Comparison of ENCODE assay signal across 9 cellular contexts in the genomic region with DNA sequence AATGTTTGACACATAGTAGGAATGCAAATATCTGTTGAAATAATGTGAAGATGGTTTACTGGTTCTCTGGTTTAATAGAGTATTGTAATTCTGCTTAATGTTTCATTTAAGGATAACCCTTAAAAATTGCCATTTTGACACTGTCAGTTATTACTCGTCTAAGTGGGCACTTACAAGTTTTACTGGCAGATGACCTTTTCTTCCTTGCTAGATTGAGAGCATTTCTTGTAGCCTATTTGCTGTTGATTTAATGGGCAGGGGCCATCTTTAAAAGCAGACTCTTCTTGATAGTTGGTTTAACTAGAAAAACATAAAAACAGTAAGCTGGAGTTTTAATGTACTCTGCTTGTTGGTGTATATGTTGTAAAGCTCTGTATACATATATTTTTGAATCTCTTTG. TPM values are rescaled to one million over a fixed set of nuclear protein-coding genes. Genes with fewer than 3 reads are reported as not detected.
A peak's percentile ranks its signal among the peaks of the same experiment; 100 is the strongest.
DNase-seq lines count a peak whose midpoint lies in the region; ATAC-seq and TF ChIP-seq lines count a peak whose summit lies in the region.
"Had no signal": no experiment of that assay in that cellular context is flagged by ENCODE, and none has a peak within 500 bp of the region (broad histone marks: within the 10 kb centered on the region; RNA-seq: fewer than 3 reads in every experiment).

No MANE protein-coding gene starts in this region.

- TF ChIP-seq EP300 in transverse colon (IDR thresholded peaks at IDR 0.05; ENCODE audit: low read depth), result no peak

- H3K4me3 Mint-ChIP-seq in activated naive CD4-positive, alpha-beta T cell treated with anti-CD3 and anti-CD28 coated beads, Interleukin-2, amount 50 U/mL, for 24 hours, result peak overlapping the region; percentile 99
- peak overlapping the region; percentile 99 for H3K4me3 Mint-ChIP-seq in activated CD8-positive, alpha-beta T cell treated with anti-CD3 and anti-CD28 coated beads, Interleukin-2, amount 10 ng/mL, durations not matched to agents 7 days and 5 days

- no peaks in the 10 kb centered on the region for H3K27me3 Mint-ChIP-seq in activated naive CD4-positive, alpha-beta T cell treated with anti-CD3 and anti-CD28 coated beads, Interleukin-2, amount 50 U/mL, for 24 hours
- no peaks in the 10 kb centered on the region for H3K27me3 Mint-ChIP-seq in activated CD8-positive, alpha-beta T cell treated with anti-CD3 and anti-CD28 coated beads, Interleukin-2, amount 10 ng/mL, durations not matched to agents 7 days and 5 days (ENCODE audit: low read depth)

- H3K4me1 Mint-ChIP-seq in activated naive CD4-positive, alpha-beta T cell treated with anti-CD3 and anti-CD28 coated beads, Interleukin-2, amount 50 U/mL, for 24 hours, result peaks cover 50% of the 10 kb centered on the region
- H3K4me1 Mint-ChIP-seq in activated CD8-positive, alpha-beta T cell treated with anti-CD3 and anti-CD28 coated beads, Interleukin-2, amount 10 ng/mL, durations not matched to agents 7 days and 5 days (ENCODE audit: low read depth), result peaks cover 23% of the 10 kb centered on the region

- DNase-seq in activated naive CD4-positive, alpha-beta T cell treated with anti-CD3 and anti-CD28 coated beads, Interleukin-2, amount 50 U/mL, for 72 hours (ENCODE audit: low spot score in 2 of 2), result no peak
- no peak for DNase-seq in activated CD8-positive, alpha-beta T cell treated with anti-CD3 and anti-CD28 coated beads, Interleukin-2, amount 10 ng/mL, durations not matched to agents 7 days and 5 days
- DNase-seq in kidney epithelial cell (ENCODE audit: low read depth), result no peak
- no peak for DNase-seq in transverse colon
- no peak for DNase-seq in NCI-H510A treated with DMSO at 0.1 percent for 48 hours (lab: John Stamatoyannopoulos, UW)
- DNase-seq in activated CD4-positive, alpha-beta T cell treated with anti-CD3 and anti-CD28 coated beads for 48 hours, result no peak
- no peak for DNase-seq in GDM1 (lab: John Stamatoyannopoulos, UW)
- DNase-seq: NCI-H1694 treated with DMSO at 0.1 percent for 48 hours had no signal

- in situ Hi-C loops in transverse colon (cut with MboI; ENCODE audit: low pct_ligation_motif_present in 1 of 4, low pct_unique_long_range_greater_than_20kb in 1 of 4, low sequenced_read_pairs in 3 of 4), result no loop called here

- H3K36me3 ChIP-seq in kidney epithelial cell (ENCODE audit: control insufficient read depth, insufficient read depth, low read length) (no peaks in the 10 kb centered on the region), transverse colon (peaks cover 0 to 4% (median 0%) of the 10 kb centered on the region in 4 donors)

- no peak for TF ChIP-seq POLR2A in transverse colon (IDR thresholded peaks at IDR 0.05)

- H3K27me3 ChIP-seq in kidney epithelial cell (ENCODE audit: control insufficient read depth, insufficient read depth, low read length), result no peaks in the 10 kb centered on the region
- no peaks in the 10 kb centered on the region for H3K27me3 ChIP-seq in transverse colon

- H3K36me3 Mint-ChIP-seq in activated naive CD4-positive, alpha-beta T cell treated with anti-CD3 and anti-CD28 coated beads, Interleukin-2, amount 50 U/mL, for 24 hours, result peaks cover 4% of the 10 kb centered on the region
- H3K36me3 Mint-ChIP-seq in activated naive CD4-positive, alpha-beta T cell treated with anti-CD3 and anti-CD28 coated beads, Interleukin-2, amount 50 U/mL, for 72 hours, result peaks cover 11 to 24% of the 10 kb centered on the region in 2 donors
- peaks cover 11% of the 10 kb centered on the region for H3K36me3 Mint-ChIP-seq in activated CD8-positive, alpha-beta T cell treated with anti-CD3 and anti-CD28 coated beads, Interleukin-2, amount 10 ng/mL, durations not matched to agents 7 days and 5 days (ENCODE audit: low read depth)

- peaks cover 9 to 47% (median 28%) of the 10 kb centered on the region in 4 donors for H3K4me1 ChIP-seq in transverse colon

- peak overlapping the region in 1 of 4 donors; percentile 96 for H3K27ac ChIP-seq in transverse colon

- CTCF ChIA-PET in activated CD8-positive, alpha-beta T cell treated with anti-CD3 and anti-CD28 coated beads, Interleukin-2, amount 10 ng/mL, durations not matched to agents 7 days and 5 days (lab: Charles Lee), result interaction anchor here (0.7 kb wide), 1 partner anchor 12 kb away, joined by 3 read pairs; no protein-coding TSS in a partner anchor

- no peaks in the 10 kb centered on the region for H3K9me3 ChIP-seq in transverse colon

- 13 to 40% methylated on average over 1 of the region's 1 CpG for WGBS in transverse colon (ENCODE audit: low coverage in 1 of 2), 2 donors

- intact Hi-C loops in transverse colon (cut with DNase I; ENCODE audit: low total_unique reads), result loop anchor here (10.0 kb wide), 1 partner anchor 1607 kb away; a partner anchor contains a TSS

- H3K4me3 ChIP-seq in kidney epithelial cell (ENCODE audit: low read depth, low read length) (peak overlapping the region; percentile 87), transverse colon (peak overlapping the region in 3 of 4 donors; percentile 84 to 95 (median 89))

- H3K9me3 Mint-ChIP-seq in activated naive CD4-positive, alpha-beta T cell treated with anti-CD3 and anti-CD28 coated beads, Interleukin-2, amount 50 U/mL, for 24 hours, result no peaks in the 10 kb centered on the region
- H3K9me3 Mint-ChIP-seq in activated naive CD4-positive, alpha-beta T cell treated with anti-CD3 and anti-CD28 coated beads, Interleukin-2, amount 50 U/mL, for 72 hours, result no peaks in the 10 kb centered on the region
- H3K9me3 Mint-ChIP-seq in activated CD8-positive, alpha-beta T cell treated with anti-CD3 and anti-CD28 coated beads, Interleukin-2, amount 10 ng/mL, durations not matched to agents 7 days and 5 days (ENCODE audit: insufficient read depth), result no peaks in the 10 kb centered on the region

- no peak for ATAC-seq in activated naive CD4-positive, alpha-beta T cell treated with anti-CD3 and anti-CD28 coated beads, Interleukin-2, amount 50 U/mL, for 72 hours
- no peak for ATAC-seq in activated CD8-positive, alpha-beta T cell treated with anti-CD3 and anti-CD28 coated beads, Interleukin-2, amount 10 ng/mL, durations not matched to agents 7 days and 5 days

- POLR2A ChIA-PET in activated CD8-positive, alpha-beta T cell treated with anti-CD3 and anti-CD28 coated beads, Interleukin-2, amount 10 ng/mL, durations not matched to agents 7 days and 5 days (lab: Charles Lee), result interaction anchor here (0.7 kb wide), 1 partner anchor 29 kb away, joined by 3 read pairs; a partner anchor contains a TSS

- TF ChIP-seq CTCF in kidney epithelial cell (IDR thresholded peaks at IDR 0.05; ENCODE audit: insufficient read depth, low read length, poor library complexity, severe bottlenecking), result no peak
- TF ChIP-seq CTCF in transverse colon (IDR thresholded peaks at IDR 0.05), result no peak

- H3K27ac Mint-ChIP-seq in activated naive CD4-positive, alpha-beta T cell treated with anti-CD3 and anti-CD28 coated beads, Interleukin-2, amount 50 U/mL, for 24 hours, result peak overlapping the region; percentile 95
- H3K27ac Mint-ChIP-seq in activated naive CD4-positive, alpha-beta T cell treated with anti-CD3 and anti-CD28 coated beads, Interleukin-2, amount 50 U/mL, for 72 hours, result peak overlapping the region in 1 of 2 donors; percentile 95
- peak overlapping the region; percentile 96 for H3K27ac Mint-ChIP-seq in activated CD8-positive, alpha-beta T cell treated with anti-CD3 and anti-CD28 coated beads, Interleukin-2, amount 10 ng/mL, durations not matched to agents 7 days and 5 days

RNA-seq across cellular contexts. Expression of a gene that starts 1.9 kb away (rescaled TPM):
- total RNA-seq in activated naive CD4-positive, alpha-beta T cell treated with anti-CD3 and anti-CD28 coated beads, Interleukin-2, amount 50 U/mL, for 72 hours, result 10 to 100 TPM; 31.9 to 46.5 TPM
- 10 to 100 TPM; 25.8 to 26.7 TPM for total RNA-seq in activated CD8-positive, alpha-beta T cell treated with anti-CD3 and anti-CD28 coated beads, Interleukin-2, amount 10 ng/mL, durations not matched to agents 7 days and 5 days
- total RNA-seq in kidney epithelial cell (29.6 and 30.3 TPM in 2 replicates), transverse colon (10 to 100 TPM; 13.5 to 34.6 (median 18.7) TPM)

RNA-seq across cellular contexts. Expression of a gene that starts 29.3 kb away (rescaled TPM):
- 1 to 10 TPM; 4.1 to 6.4 TPM for total RNA-seq in activated naive CD4-positive, alpha-beta T cell treated with anti-CD3 and anti-CD28 coated beads, Interleukin-2, amount 50 U/mL, for 72 hours
- 1 to 10 TPM; 3.8 to 5.0 TPM for total RNA-seq in activated CD8-positive, alpha-beta T cell treated with anti-CD3 and anti-CD28 coated beads, Interleukin-2, amount 10 ng/mL, durations not matched to agents 7 days and 5 days
- 4.2 and 6.9 TPM in 2 replicates for total RNA-seq in kidney epithelial cell
- total RNA-seq in transverse colon, result 10 to 100 TPM in 1 of 4 donors, 1 to 10 TPM in 3; 3.0 to 14.8 (median 8.7) TPM
